Comparison of ENCODE assay signal across 1 cellular context in genomic region chr3:183619020-183619419, GRCh38.
TF ChIP-seq lines count a peak whose summit lies in the region.

No MANE protein-coding gene starts in this region.

TF ChIP-seq in H1, 55 proteins besides CTCF, POLR2A, EP300 and RAD21:
- TF ChIP-seq ATF2 (IDR thresholded peaks at IDR 0.05; ENCODE audit: low read length) (no peak), SAP30 (IDR thresholded peaks at IDR 0.05; ENCODE audit: insufficient read depth, insufficient replicate concordance, low read length) (no peak), JUN (IDR thresholded peaks at IDR 0.05; ENCODE audit: low read depth, low read length) (no peak), BACH1 (IDR thresholded peaks at IDR 0.05; ENCODE audit: low read length) (no peak), GABPA (IDR thresholded peaks at IDR 0.05; ENCODE audit: borderline replicate concordance, insufficient read depth, low read length) (no peak), RXRA (IDR thresholded peaks at IDR 0.05; ENCODE audit: insufficient read depth, low read depth, low read length) (no peak), BCL11A (IDR thresholded peaks at IDR 0.05; ENCODE audit: low read depth in 2 of 2, low read length in 2 of 2) (no peak), RBBP5 (IDR thresholded peaks at IDR 0.05; ENCODE audit: borderline replicate concordance, low read depth, low read length) (no peak), HDAC6 (IDR thresholded peaks at IDR 0.05; ENCODE audit: low read depth, low read length) (no peak), POLR2AphosphoS5 (IDR thresholded peaks at IDR 0.05; ENCODE audit: low read depth, low read length) (no peak), CEBPB (IDR thresholded peaks at IDR 0.05; ENCODE audit: low read depth, low read length) (no peak)
